Comparison of ENCODE assay signal across 15 cellular contexts in the genomic region with DNA sequence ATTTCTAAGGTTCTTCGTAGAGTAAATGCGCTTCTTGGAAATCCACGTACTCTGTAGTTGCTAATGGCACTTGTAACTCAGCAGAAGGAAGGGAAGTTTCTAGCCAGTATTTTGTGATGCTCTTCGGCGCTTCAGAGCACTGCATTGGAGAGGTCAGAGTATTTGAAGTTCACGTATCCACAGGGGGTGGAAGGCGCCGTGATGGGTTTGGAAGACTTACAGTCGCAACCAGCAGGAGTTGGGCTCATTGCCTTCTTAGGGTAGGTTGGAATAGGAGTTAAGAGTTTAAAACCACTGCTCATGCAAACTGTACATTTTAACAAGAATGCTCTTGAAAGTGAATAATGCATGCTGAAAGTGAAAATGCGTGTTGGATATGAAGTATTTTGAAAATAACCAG. TPM values are rescaled to one million over a fixed set of nuclear protein-coding genes. Genes with fewer than 3 reads are reported as not detected.
A peak's percentile ranks its signal among the peaks of the same experiment; 100 is the strongest.
DNase-seq lines count a peak whose midpoint lies in the region; ATAC-seq and TF ChIP-seq lines count a peak whose summit lies in the region.
"Had no signal": no experiment of that assay in that cellular context is flagged by ENCODE, and none has a peak within 500 bp of the region (broad histone marks: within the 10 kb centered on the region; RNA-seq: fewer than 3 reads in every experiment).

No MANE protein-coding gene starts in this region.

- peak overlapping the region; percentile 68 to 96 (median 88) for H3K27ac Mint-ChIP-seq in CD4-positive, alpha-beta memory T cell
- peak overlapping the region; percentile 98 for H3K27ac Mint-ChIP-seq in activated naive CD8-positive, alpha-beta T cell treated with anti-CD3 and anti-CD28 coated beads, Interleukin-2, amount 50 U/mL, for 24 hours

- no peak for TF ChIP-seq CTCF in GM12865 (IDR thresholded peaks at IDR 0.05; ENCODE audit: insufficient read depth, low read depth, low read length, missing control alignments)

- DNase-seq in CD4-positive, alpha-beta memory T cell = no peak
- no peak for DNase-seq in GM12865 (ENCODE audit: low read depth)
- no peak for DNase-seq in activated naive CD8-positive, alpha-beta T cell treated with anti-CD3 and anti-CD28 coated beads, Interleukin-2, amount 50 U/mL, for 24 hours
- no peak for DNase-seq in epidermal melanocyte (ENCODE audit: insufficient read length, low spot score)
- DNase-seq in cerebellum (ENCODE audit: low spot score) = no peak
- DNase-seq in NCI-H1105 treated with DMSO at 0.1 percent for 48 hours (lab: John Stamatoyannopoulos, UW) = no peak
- DNase-seq: COR-L47, left lung, SIG-M5 had no signal

- CTCF ChIA-PET in CD4-positive, alpha-beta memory T cell (lab: Charles Lee; ENCODE audit: partially characterized antibody) = interaction anchor here (1.2 to 4.2 kb wide), 2 partner anchors 165 to 836 kb away, joined by 3 to 28 read pairs; no protein-coding TSS in a partner anchor

- no peak overlapping the region for H3K4me3 ChIP-seq in CD4-positive, alpha-beta memory T cell (ENCODE audit: low read length in 2 of 2)
- H3K4me3 ChIP-seq in GM12865 (ENCODE audit: low read depth, low read length) (peak overlapping the region; percentile 29; the same call in 1 of the 2 replicates), mesodermal cell (ENCODE audit: extremely low read depth, insufficient read depth, low read length, poor library complexity, severe bottlenecking) (no peak overlapping the region)
- H3K4me3 ChIP-seq: left lung, skin epidermis, suprapubic skin had no signal

- peaks cover 33 to 62% (median 46%) of the 10 kb centered on the region in 4 donors for H3K4me1 Mint-ChIP-seq in CD4-positive, alpha-beta memory T cell
- H3K4me1 Mint-ChIP-seq in activated naive CD8-positive, alpha-beta T cell treated with anti-CD3 and anti-CD28 coated beads, Interleukin-2, amount 50 U/mL, for 24 hours = peaks cover 56% of the 10 kb centered on the region

- peaks cover 36% of the 10 kb centered on the region for H3K4me1 ChIP-seq in CD4-positive, alpha-beta memory T cell (ENCODE audit: insufficient read depth, low read length)
- peaks cover 24% of the 10 kb centered on the region for H3K4me1 ChIP-seq in mesodermal cell (ENCODE audit: control insufficient read depth, insufficient read depth, low read length, poor library complexity, severe bottlenecking)

- no peak for ATAC-seq in activated naive CD8-positive, alpha-beta T cell treated with anti-CD3 and anti-CD28 coated beads, Interleukin-2, amount 50 U/mL, for 24 hours

- POLR2A ChIA-PET in CD4-positive, alpha-beta memory T cell (lab: Charles Lee; ENCODE audit: partially characterized antibody) = interaction anchor here (1.1 kb wide), 1 partner anchor 119 kb away, joined by 3 read pairs; a partner anchor contains a TSS

- H3K27me3 ChIP-seq in CD4-positive, alpha-beta memory T cell (ENCODE audit: insufficient read depth, low read length) = no peaks in the 10 kb centered on the region
- H3K27me3 ChIP-seq: left lung, neutrophil, suprapubic skin had no signal

- no peaks in the 10 kb centered on the region for H3K27me3 Mint-ChIP-seq in CD4-positive, alpha-beta memory T cell
- H3K27me3 Mint-ChIP-seq in activated naive CD8-positive, alpha-beta T cell treated with anti-CD3 and anti-CD28 coated beads, Interleukin-2, amount 50 U/mL, for 24 hours = no peaks in the 10 kb centered on the region

- H3K36me3 Mint-ChIP-seq in CD4-positive, alpha-beta memory T cell = peaks cover 14 to 62% of the 10 kb centered on the region in 2 donors
- peaks cover 45% of the 10 kb centered on the region for H3K36me3 Mint-ChIP-seq in activated naive CD8-positive, alpha-beta T cell treated with anti-CD3 and anti-CD28 coated beads, Interleukin-2, amount 50 U/mL, for 24 hours (ENCODE audit: low read depth)

- intact Hi-C loops in CD4-positive, alpha-beta memory T cell (cut with micrococcal nuclease) = no loop called here

- no peaks in the 10 kb centered on the region for H3K9me3 ChIP-seq in CD4-positive, alpha-beta memory T cell (ENCODE audit: control insufficient read depth in 1 of 2, low read length in 2 of 2)
- H3K9me3 ChIP-seq in mesodermal cell (ENCODE audit: control insufficient read depth, low read length) = no peaks in the 10 kb centered on the region
- H3K9me3 ChIP-seq: left lung, neutrophil, suprapubic skin had no signal

- no peak overlapping the region for H3K27ac ChIP-seq in CD4-positive, alpha-beta memory T cell (ENCODE audit: low read depth, low read length)
- H3K27ac ChIP-seq in mesodermal cell (ENCODE audit: low read depth, low read length, severe bottlenecking) = peak overlapping the region; percentile 65
- H3K27ac ChIP-seq: epithelial cell of prostate had no signal

- H3K4me3 Mint-ChIP-seq in CD4-positive, alpha-beta memory T cell = peak overlapping the region in 7 of 8 donors; percentile 30 to 91 (median 78)
- H3K4me3 Mint-ChIP-seq in activated naive CD8-positive, alpha-beta T cell treated with anti-CD3 and anti-CD28 coated beads, Interleukin-2, amount 50 U/mL, for 24 hours = peak overlapping the region; percentile 74

- H3K9me3 Mint-ChIP-seq in CD4-positive, alpha-beta memory T cell = no peaks in the 10 kb centered on the region
- H3K9me3 Mint-ChIP-seq in activated naive CD8-positive, alpha-beta T cell treated with anti-CD3 and anti-CD28 coated beads, Interleukin-2, amount 50 U/mL, for 24 hours = no peaks in the 10 kb centered on the region

- peaks cover 23% of the 10 kb centered on the region for H3K36me3 ChIP-seq in CD4-positive, alpha-beta memory T cell (ENCODE audit: insufficient read depth, low read length)
- H3K36me3 ChIP-seq in mesodermal cell (ENCODE audit: control insufficient read depth, insufficient read depth, low read length) = peaks cover 77% of the 10 kb centered on the region

- WGBS in mesodermal cell (ENCODE audit: insufficient coverage in 2 of 2), 2 experiments = 91 to 100% methylated on average over 9 to 10 of the region's 10 CpGs

RNA-seq across cellular contexts. Expression of a gene that starts 49.1 kb away (rescaled TPM):
- not detected for total RNA-seq in CD4-positive, alpha-beta memory T cell
- polyA plus RNA-seq in CD4-positive, alpha-beta memory T cell = under 1 TPM in 1 of 2 donors, not detected in 1; 0.03 TPM
- not detected for polyA plus RNA-seq in mesodermal cell (2013, experiment 1 of 2)
- not detected for polyA plus RNA-seq in mesodermal cell (2013, experiment 2 of 2)
- total RNA-seq in cerebellum = 3.4 TPM
- total RNA-seq: cardiac septum had no signal
